Comparison of ENCODE assay signal across 8 cellular contexts in the genomic region with DNA sequence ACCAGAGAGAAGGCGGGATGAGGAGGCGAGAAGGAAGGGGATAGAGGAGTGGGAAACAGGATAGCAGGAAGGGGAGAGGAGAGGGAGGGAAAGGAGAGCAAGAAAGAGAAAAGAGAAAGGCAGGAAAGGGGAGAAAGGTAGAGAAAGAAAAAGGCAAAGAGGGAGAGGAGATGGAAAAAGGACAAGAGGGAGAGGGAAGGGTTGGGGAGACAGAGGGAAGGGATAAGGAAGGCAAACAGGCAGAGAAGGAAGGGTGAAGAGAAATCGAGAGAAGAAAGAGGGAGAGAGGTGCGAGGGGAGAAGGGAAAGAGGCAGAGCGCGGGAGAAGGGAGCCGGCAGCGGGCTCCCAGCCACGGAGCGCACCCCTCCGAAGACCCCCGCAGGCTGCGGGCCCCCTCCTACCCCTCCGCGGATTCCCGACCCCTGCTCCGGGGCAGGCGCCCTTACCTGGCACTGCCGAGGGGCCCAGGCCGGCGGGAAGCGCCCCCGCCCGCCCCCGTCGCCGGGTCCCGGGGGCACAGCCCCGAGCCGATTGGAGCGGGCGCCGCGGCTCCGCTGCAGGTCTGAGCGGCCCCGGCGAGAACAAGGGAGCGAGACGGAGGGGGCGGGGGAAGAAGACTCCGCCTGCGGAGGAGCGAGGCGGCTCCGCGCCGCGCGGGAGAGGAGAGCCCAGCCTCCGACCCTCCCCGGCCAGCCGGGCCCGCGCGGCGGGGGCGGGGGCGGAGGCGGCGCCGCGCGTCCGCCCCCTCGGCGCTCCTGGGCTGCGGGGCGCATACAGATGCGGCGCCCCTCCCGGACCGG.
DNase-seq lines count a peak whose midpoint lies in the region; ATAC-seq and TF ChIP-seq lines count a peak whose summit lies in the region.

A gene with protein sequence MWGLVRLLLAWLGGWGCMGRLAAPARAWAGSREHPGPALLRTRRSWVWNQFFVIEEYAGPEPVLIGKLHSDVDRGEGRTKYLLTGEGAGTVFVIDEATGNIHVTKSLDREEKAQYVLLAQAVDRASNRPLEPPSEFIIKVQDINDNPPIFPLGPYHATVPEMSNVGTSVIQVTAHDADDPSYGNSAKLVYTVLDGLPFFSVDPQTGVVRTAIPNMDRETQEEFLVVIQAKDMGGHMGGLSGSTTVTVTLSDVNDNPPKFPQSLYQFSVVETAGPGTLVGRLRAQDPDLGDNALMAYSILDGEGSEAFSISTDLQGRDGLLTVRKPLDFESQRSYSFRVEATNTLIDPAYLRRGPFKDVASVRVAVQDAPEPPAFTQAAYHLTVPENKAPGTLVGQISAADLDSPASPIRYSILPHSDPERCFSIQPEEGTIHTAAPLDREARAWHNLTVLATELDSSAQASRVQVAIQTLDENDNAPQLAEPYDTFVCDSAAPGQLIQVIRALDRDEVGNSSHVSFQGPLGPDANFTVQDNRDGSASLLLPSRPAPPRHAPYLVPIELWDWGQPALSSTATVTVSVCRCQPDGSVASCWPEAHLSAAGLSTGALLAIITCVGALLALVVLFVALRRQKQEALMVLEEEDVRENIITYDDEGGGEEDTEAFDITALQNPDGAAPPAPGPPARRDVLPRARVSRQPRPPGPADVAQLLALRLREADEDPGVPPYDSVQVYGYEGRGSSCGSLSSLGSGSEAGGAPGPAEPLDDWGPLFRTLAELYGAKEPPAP (minus strand): TSS at position 565 of the 801 bp plus-strand sequence. CDS start 1,787 bp downstream, outside the sequence.

- no peak within 1 kb of the TSS for H3K27ac ChIP-seq in duodenal mucosa (ENCODE audit: low read depth, low read length)

- peak within 1 kb of the TSS; percentile 33 to 66 for H3K9ac ChIP-seq in duodenal mucosa (ENCODE audit: low read depth in 1 of 2, low read length in 2 of 2)

- no peaks in the 10 kb centered on the region for H3K27me3 ChIP-seq in duodenal mucosa (ENCODE audit: control insufficient read depth in 1 of 2, insufficient read depth in 2 of 2, low read length in 2 of 2)

- peak; percentile 62 for DNase-seq in activated CD4-positive, CD25-positive, alpha-beta regulatory T cell treated with anti-CD3 and anti-CD28 coated beads, Interleukin-2, amount 50 U/mL, for 72 hours
- DNase-seq in medulla oblongata (ENCODE audit: extremely low spot score) = peak; percentile 60
- peak; percentile 49 for DNase-seq in stimulated activated CD8-positive, alpha-beta memory T cell treated with anti-CD3 and anti-CD28 coated beads, Interleukin-15, amount 100 ng/mL, for 4 hours (ENCODE audit: low read depth in 2 of 2)
- no peak for DNase-seq in OCI-M1 (lab: John Stamatoyannopoulos, UW)
- no peak for DNase-seq in NK-92 treated with Interleukin-12 subunit alpha and Interleukin-12 subunit beta, amount 100 ng/mL, for 24 hours (lab: John Stamatoyannopoulos, UW)

- ATAC-seq in GM18505 (IDR thresholded peaks at IDR 0.05; ENCODE audit: unreplicated experiment) (peak; percentile 43), HG03135 (IDR thresholded peaks at IDR 0.05; ENCODE audit: unreplicated experiment) (peak; percentile 42)

- H3K9me3 ChIP-seq in duodenal mucosa (ENCODE audit: control insufficient read depth in 1 of 2, low read length in 2 of 2) = no peaks in the 10 kb centered on the region

- H3K4me1 ChIP-seq in duodenal mucosa (ENCODE audit: control insufficient read depth in 1 of 2, insufficient read depth in 2 of 2, low read length in 2 of 2) = peaks cover 14 to 17% of the 10 kb centered on the region in 2 donors

- no peak for TF ChIP-seq POLR2A in GM18505 (IDR thresholded peaks at IDR 0.05; ENCODE audit: borderline replicate concordance, extremely low read depth, insufficient read depth, insufficient read length)

- H3K4me3 ChIP-seq in duodenal mucosa (ENCODE audit: low read depth in 1 of 2, low read length in 2 of 2) = peak within 1 kb of the TSS; percentile 72 to 74

- H3K36me3 ChIP-seq in duodenal mucosa (ENCODE audit: control insufficient read depth in 1 of 2, insufficient read depth in 2 of 2, low read length in 2 of 2) = peaks cover 18 to 29% of the 10 kb centered on the region in 2 donors

Comparison
In these comparisons a context has a peak if more than half of its experiments do, and no peak if none do; other contexts are left out.
1. DNase-seq: peak in activated CD4-positive, CD25-positive, alpha-beta regulatory T cell treated with anti-CD3 and anti-CD28 coated beads, Interleukin-2, amount 50 U/mL, for 72 hours (single experiment), medulla oblongata (single experiment) and stimulated activated CD8-positive, alpha-beta memory T cell treated with anti-CD3 and anti-CD28 coated beads, Interleukin-15, amount 100 ng/mL, for 4 hours (2 of 2); none in OCI-M1 (single experiment) and NK-92 treated with Interleukin-12 subunit alpha and Interleukin-12 subunit beta, amount 100 ng/mL, for 24 hours (single experiment).